ENCODE assay signal across 12 cellular contexts in the genomic region with DNA sequence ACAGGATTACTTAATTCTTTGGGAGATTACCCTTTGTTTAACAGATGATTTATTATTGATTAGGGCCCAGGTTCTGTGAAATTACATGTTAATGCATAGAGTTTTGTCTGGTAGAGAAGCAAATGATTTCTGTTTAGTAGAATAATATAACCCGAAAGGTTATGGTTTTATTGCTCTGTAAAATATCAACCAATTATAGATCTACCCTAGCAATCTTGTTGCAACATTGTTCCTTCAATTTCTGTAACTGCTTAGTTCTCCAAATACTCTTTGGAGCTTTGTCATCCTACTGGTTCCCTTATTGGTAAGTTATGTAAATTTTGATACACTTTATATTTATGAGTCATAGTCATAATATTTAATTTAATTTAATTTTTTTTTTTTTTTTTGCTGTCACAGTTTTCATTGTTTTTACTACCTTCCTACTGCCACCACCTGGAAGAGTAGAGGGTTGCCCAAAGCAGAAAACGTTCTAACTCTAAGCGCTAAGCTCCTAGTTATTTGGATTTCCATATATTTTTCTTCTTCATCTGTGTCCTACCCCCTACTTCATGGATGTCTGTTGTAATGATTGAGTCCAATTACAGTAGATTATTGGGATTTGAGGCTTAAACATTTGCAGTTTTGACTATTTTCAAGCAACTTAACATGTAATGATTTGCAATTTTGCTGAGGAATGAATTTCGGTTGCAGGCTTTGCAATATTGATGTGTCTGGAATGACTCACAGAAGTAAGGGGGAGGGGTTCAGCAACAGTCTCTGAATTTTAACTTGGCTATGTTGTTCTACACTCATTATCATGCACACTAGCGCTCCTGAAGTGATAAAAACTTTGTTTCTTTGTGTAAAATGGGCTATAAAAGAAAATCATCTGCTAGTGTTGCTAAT. TPM values are rescaled to one million over a fixed set of nuclear protein-coding genes. Genes with fewer than 3 reads are reported as not detected.
DNase-seq lines count a peak whose midpoint lies in the region; ATAC-seq and TF ChIP-seq lines count a peak whose summit lies in the region.
"Had no signal": no experiment of that assay in that cellular context is flagged by ENCODE, and none has a peak within 500 bp of the region (broad histone marks: within the 10 kb centered on the region; RNA-seq: fewer than 3 reads in every experiment).

No MANE protein-coding gene starts in this region.

- H3K4me3 ChIP-seq in mucosa of descending colon = no peak overlapping the region
- H3K4me3 ChIP-seq: left lung had no signal

- H3K9me3 ChIP-seq in mucosa of descending colon = no peaks in the 10 kb centered on the region
- H3K9me3 ChIP-seq: left lung had no signal

- TF ChIP-seq CTCF in mucosa of descending colon (IDR thresholded peaks at IDR 0.05) (no peak), mesothelial cell of epicardium (IDR thresholded peaks at IDR 0.05; ENCODE audit: unreplicated experiment) (no peak)

- no peak overlapping the region for H3K27ac Mint-ChIP-seq in mesothelial cell of epicardium
- H3K27ac Mint-ChIP-seq: activated naive CD8-positive, alpha-beta T cell treated with anti-CD3 and anti-CD28 coated beads, Interleukin-2, amount 10 ng/mL, durations not matched to agents 7 days and 5 days had no signal

- H3K36me3 Mint-ChIP-seq in mesothelial cell of epicardium = no peaks in the 10 kb centered on the region
- H3K36me3 Mint-ChIP-seq: activated naive CD8-positive, alpha-beta T cell treated with anti-CD3 and anti-CD28 coated beads, Interleukin-2, amount 10 ng/mL, durations not matched to agents 7 days and 5 days had no signal

- ATAC-seq in GM18868 (IDR thresholded peaks at IDR 0.05; ENCODE audit: unreplicated experiment) = peak; percentile 76
- ATAC-seq in HG03442 (IDR thresholded peaks at IDR 0.05; ENCODE audit: unreplicated experiment) = peak; percentile 61
- peak; percentile 55 for ATAC-seq in mucosa of descending colon
- ATAC-seq: esophagus mucosa, left lung had no signal

- H3K27me3 Mint-ChIP-seq in mesothelial cell of epicardium (ENCODE audit: low read depth) = no peaks in the 10 kb centered on the region

- no peaks in the 10 kb centered on the region for H3K9me3 Mint-ChIP-seq in mesothelial cell of epicardium
- H3K9me3 Mint-ChIP-seq: activated naive CD8-positive, alpha-beta T cell treated with anti-CD3 and anti-CD28 coated beads, Interleukin-2, amount 10 ng/mL, durations not matched to agents 7 days and 5 days had no signal

- no peaks in the 10 kb centered on the region for H3K36me3 ChIP-seq in mucosa of descending colon (ENCODE audit: low read depth)
- H3K36me3 ChIP-seq: left lung had no signal

- H3K4me1 Mint-ChIP-seq in mesothelial cell of epicardium = no peaks in the 10 kb centered on the region
- H3K4me1 Mint-ChIP-seq: activated naive CD8-positive, alpha-beta T cell treated with anti-CD3 and anti-CD28 coated beads, Interleukin-2, amount 10 ng/mL, durations not matched to agents 7 days and 5 days had no signal

- no peak overlapping the region for H3K4me3 Mint-ChIP-seq in mesothelial cell of epicardium
- H3K4me3 Mint-ChIP-seq: activated naive CD8-positive, alpha-beta T cell treated with anti-CD3 and anti-CD28 coated beads, Interleukin-2, amount 10 ng/mL, durations not matched to agents 7 days and 5 days had no signal

- DNase-seq in amniotic epithelial cell (ENCODE audit: low read depth) (peak; percentile 18), mucosa of descending colon (no peak), NCI-H2081 (lab: John Stamatoyannopoulos, UW) (no peak), mesothelial cell of epicardium (ENCODE audit: low spot score in 2 of 2, unreplicated experiment in 2 of 2) (no peak), DMS 273 (lab: John Stamatoyannopoulos, UW; ENCODE audit: unreplicated experiment) (no peak)
- no peak for DNase-seq in activated CD8-positive, alpha-beta memory T cell treated with anti-CD3 and anti-CD28 coated beads for 24 hours
- DNase-seq: activated naive CD8-positive, alpha-beta T cell treated with anti-CD3 and anti-CD28 coated beads, Interleukin-2, amount 10 ng/mL, durations not matched to agents 7 days and 5 days; left lung; NCI-H226 had no signal

- peaks cover 8% of the 10 kb centered on the region for H3K4me1 ChIP-seq in mucosa of descending colon (ENCODE audit: low read depth)

- intact Hi-C loops in mucosa of descending colon (cut with DNase I, micrococcal nuclease) = no loop called here

RNA-seq across cellular contexts. Expression of a gene that starts 51.0 kb away (rescaled TPM):
- total RNA-seq in mucosa of descending colon (10 to 100 TPM; 22.1 to 29.8 (median 27.6) TPM), mesothelial cell of epicardium (13.5 to 15.6 TPM (median 15.4 TPM) in 3 replicates)
